In the genomic region with DNA sequence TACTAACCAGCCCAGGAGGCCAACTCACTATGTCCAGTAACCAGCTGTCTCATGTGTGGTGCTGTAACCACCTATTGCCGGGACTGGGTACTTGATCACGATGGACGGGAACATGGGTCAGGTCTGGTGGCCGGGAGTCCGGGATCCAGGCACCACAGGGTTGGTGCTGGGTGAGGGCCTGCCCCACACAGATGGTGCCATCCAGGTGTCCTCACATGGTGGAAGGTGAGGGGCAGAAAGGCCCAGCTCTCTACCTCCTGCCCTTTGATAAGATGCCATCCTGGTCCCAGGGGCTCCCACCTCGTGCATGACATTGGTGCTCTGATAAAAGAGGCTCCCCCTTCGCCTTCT, we compare ENCODE assay signal across 14 cellular contexts.
"Had no signal": no experiment of that assay in that cellular context is flagged by ENCODE, and none has a peak within 500 bp of the region (broad histone marks: within the 10 kb centered on the region; RNA-seq: fewer than 3 reads in every experiment).

No MANE protein-coding gene starts in this region.

- H3K9me3 ChIP-seq: tibial artery had no signal

- H3K4me1 ChIP-seq: foreskin keratinocyte, tibial artery had no signal

- H3K27ac ChIP-seq: coronary artery, foreskin keratinocyte, tibial artery, WERI-Rb-1 had no signal

- DNase-seq: activated CD4-positive, alpha-beta memory T cell treated with anti-CD3 and anti-CD28 coated beads, Interleukin-2, amount 10 ng/mL, durations not matched to agents 7 days and 5 days; activated CD4-positive, alpha-beta T cell treated with anti-CD3 and anti-CD28 coated beads for 4 hours; activated CD8-positive, alpha-beta memory T cell treated with anti-CD3 and anti-CD28 coated beads, Interleukin-2, amount 10 ng/mL, durations not matched to agents 7 days and 5 days; activated naive CD4-positive, alpha-beta T cell treated with Interleukin-2 at 50 U/mL for 16 hours; central memory CD4-positive, alpha-beta T cell; foreskin keratinocyte; hippocampal formation; naive B cell; stimulated activated CD8-positive, alpha-beta memory T cell treated with anti-CD3 and anti-CD28 coated beads, Interleukin-4, amount 100 ng/mL, for 48 hours; stimulated activated naive CD4-positive, alpha-beta T cell; WERI-Rb-1 had no signal

- H3K4me3 ChIP-seq: coronary artery, tibial artery had no signal

- ATAC-seq: activated CD8-positive, alpha-beta memory T cell treated with anti-CD3 and anti-CD28 coated beads, Interleukin-2, amount 10 ng/mL, durations not matched to agents 7 days and 5 days; foreskin keratinocyte; sciatic nerve had no signal

- H3K36me3 ChIP-seq: tibial artery, WERI-Rb-1 had no signal
